In genomic region chr10:71636588-71636987, GRCh38 we compare ENCODE assay signal across 16 cellular contexts.
DNase-seq lines count a peak whose midpoint lies in the region; ATAC-seq and TF ChIP-seq lines count a peak whose summit lies in the region.
"Had no signal": no experiment of that assay in that cellular context is flagged by ENCODE, and none has a peak within 500 bp of the region (broad histone marks: within the 10 kb centered on the region; RNA-seq: fewer than 3 reads in every experiment).

No MANE protein-coding gene starts in this region.

- H3K9ac ChIP-seq in BLaER1 treated with 17β-estradiol and CSF1 and Interleukin-3, amounts not matched to agents 10 nM and 100 nM: no peak overlapping the region

- WGBS in right lobe of liver (ENCODE audit: insufficient coverage, low coverage, low lambda C conversion rate, missing lambda C conversion rate): 72% methylated on average over 3 of the region's 5 CpGs
- 96% methylated on average over 5 of the region's 5 CpGs for WGBS in esophagus muscularis mucosa

- H3K4me2 ChIP-seq in BLaER1 treated with 17β-estradiol and CSF1 and Interleukin-3, amounts not matched to agents 10 nM and 100 nM: peak overlapping the region in 10 of 11 experiments; percentile 30 to 92 (median 70); a peak in 15 of 22 replicates

- H3K9me3 ChIP-seq in BLaER1 treated with 17β-estradiol and CSF1 and Interleukin-3, amounts not matched to agents 10 nM and 100 nM (replicated peaks in 1 of 11): no peaks in the 10 kb centered on the region
- no peaks in the 10 kb centered on the region for H3K9me3 ChIP-seq in HEK293 (ENCODE audit: control insufficient read depth, insufficient read depth, low read depth, low read length)
- H3K9me3 ChIP-seq in right lobe of liver: no peaks in the 10 kb centered on the region
- no peaks in the 10 kb centered on the region for H3K9me3 ChIP-seq in neutrophil
- no peaks in the 10 kb centered on the region for H3K9me3 ChIP-seq in esophagus muscularis mucosa
- H3K9me3 ChIP-seq: HAP-1 had no signal

- TF ChIP-seq EP300 in esophagus muscularis mucosa (IDR thresholded peaks at IDR 0.05): no peak

- peaks cover 60 to 77% (median 73%) of the 10 kb centered on the region in 10 experiments for H3K4me1 ChIP-seq in BLaER1 treated with 17β-estradiol and CSF1 and Interleukin-3, amounts not matched to agents 10 nM and 100 nM
- H3K4me1 ChIP-seq in HEK293 (ENCODE audit: control insufficient read depth, insufficient read depth, low read length): no peaks in the 10 kb centered on the region; the same call in 1 of the 2 replicates
- peaks cover 0 to 55% (median 25%) of the 10 kb centered on the region in 4 donors for H3K4me1 ChIP-seq in right lobe of liver
- peaks cover 47 to 61% of the 10 kb centered on the region in 2 experiments for H3K4me1 ChIP-seq in neutrophil (ENCODE audit: control insufficient read depth in 1 of 2, insufficient read depth in 1 of 2, low read depth in 1 of 2, low read length in 1 of 2)
- H3K4me1 ChIP-seq in esophagus muscularis mucosa: peaks cover 6 to 39% (median 33%) of the 10 kb centered on the region in 4 donors

- DNase-seq in right lobe of liver (no peak), esophagus muscularis mucosa (ENCODE audit: extremely low spot score) (no peak)
- DNase-seq in activated CD4-positive, CD25-positive, alpha-beta regulatory T cell treated with anti-CD3 and anti-CD28 coated beads, Interleukin-2, amount 50 U/mL, for 72 hours: no peak
- DNase-seq: 8988T; C1 segment of cervical spinal cord; Calu3; CD4-positive, alpha-beta T cell; DMS79 treated with DMSO at 0.1 percent for 48 hours; GF-D8; KG1 had no signal

- POLR2A ChIA-PET in HEK293 (lab: Yijun Ruan, JAX): no interaction called here

- TF ChIP-seq POLR2A in right lobe of liver (IDR thresholded peaks at IDR 0.05): no peak
- no peak for TF ChIP-seq POLR2A in esophagus muscularis mucosa (IDR thresholded peaks at IDR 0.05; ENCODE audit: low read depth)

- ATAC-seq in right lobe of liver: no peak
- ATAC-seq in HG03378 (IDR thresholded peaks at IDR 0.05; ENCODE audit: unreplicated experiment): no peak
- ATAC-seq in GM21423 (IDR thresholded peaks at IDR 0.05; ENCODE audit: unreplicated experiment): no peak

- no peaks in the 10 kb centered on the region for H3K36me3 ChIP-seq in BLaER1 treated with 17β-estradiol and CSF1 and Interleukin-3, amounts not matched to agents 10 nM and 100 nM
- H3K36me3 ChIP-seq in HEK293 (ENCODE audit: control insufficient read depth in 2 of 2, insufficient read depth in 1 of 2, low read length in 2 of 2) (no peaks in the 10 kb centered on the region), right lobe of liver (no peaks in the 10 kb centered on the region), neutrophil (no peaks in the 10 kb centered on the region), esophagus muscularis mucosa (no peaks in the 10 kb centered on the region)
- H3K36me3 ChIP-seq: HAP-1 had no signal

- CTCF ChIA-PET in HEK293 (lab: Yijun Ruan, JAX): interaction anchor here (0.6 to 4.0 kb wide), 2 partner anchors 27 to 28 kb away, joined by 3 to 17 read pairs; no protein-coding TSS in a partner anchor

- H4K20me1 ChIP-seq in BLaER1 treated with 17β-estradiol and CSF1 and Interleukin-3, amounts not matched to agents 10 nM and 100 nM: no peaks in the 10 kb centered on the region

- no peak overlapping the region; a peak in 1 of 22 replicates for H3K27ac ChIP-seq in BLaER1 treated with 17β-estradiol and CSF1 and Interleukin-3, amounts not matched to agents 10 nM and 100 nM
- H3K27ac ChIP-seq in HEK293 (ENCODE audit: extremely low read depth, low read depth, low read length): no peak overlapping the region
- H3K27ac ChIP-seq in right lobe of liver: peak overlapping the region; percentile 4 to 90 (median 83)
- peak overlapping the region; percentile 99 for H3K27ac ChIP-seq in neutrophil
- H3K27ac ChIP-seq in esophagus muscularis mucosa (replicated peaks in 1 of 4): no peak overlapping the region

- H3K4me3 ChIP-seq in BLaER1 treated with 17β-estradiol and CSF1 and Interleukin-3, amounts not matched to agents 10 nM and 100 nM: no peak overlapping the region
- H3K4me3 ChIP-seq in HEK293 (ENCODE audit: low read depth, low read length) (no peak overlapping the region), right lobe of liver (no peak overlapping the region), neutrophil (ENCODE audit: low read depth in 1 of 2, low read length in 1 of 2) (peak overlapping the region in 1 of 2 experiments; percentile 63), esophagus muscularis mucosa (no peak overlapping the region)
- H3K4me3 ChIP-seq: HAP-1 had no signal

- no peak for TF ChIP-seq CTCF in HEK293 (tag by site-specific recombination; IDR thresholded peaks at IDR 0.05)
- no peak for TF ChIP-seq CTCF in right lobe of liver (IDR thresholded peaks at IDR 0.05)
- TF ChIP-seq CTCF in neutrophil (IDR thresholded peaks at IDR 0.05): no peak
- no peak for TF ChIP-seq CTCF in esophagus muscularis mucosa (IDR thresholded peaks at IDR 0.05)

- intact Hi-C loops in right lobe of liver (cut with DNase I): no loop called here
- intact Hi-C loops in esophagus muscularis mucosa (cut with DNase I): no loop called here

- peaks cover 0 to 9% (median 0%) of the 10 kb centered on the region in 11 experiments; a peak in 2 of 22 replicates for H3K27me3 ChIP-seq in BLaER1 treated with 17β-estradiol and CSF1 and Interleukin-3, amounts not matched to agents 10 nM and 100 nM
- no peaks in the 10 kb centered on the region for H3K27me3 ChIP-seq in right lobe of liver
- H3K27me3 ChIP-seq in neutrophil: no peaks in the 10 kb centered on the region
- H3K27me3 ChIP-seq in esophagus muscularis mucosa: no peaks in the 10 kb centered on the region

TF ChIP-seq in HEK293, 187 proteins besides CTCF, POLR2A, EP300 and RAD21:
- TF ChIP-seq PRDM10 (tag by site-specific recombination; IDR thresholded peaks at IDR 0.05) (0 out of 2 replicates have a peak, but pooled peaks have one; percentile 30), PRDM1 (tag by site-specific recombination; IDR thresholded peaks at IDR 0.05) (no peak)
TF ChIP-seq in HEK293: peak in this region for 1.

Comparison
In these comparisons a context has a peak if more than half of its experiments do, and no peak if none do; other contexts are left out.
1. H3K27ac ChIP-seq: peak in right lobe of liver (3 of 3) and neutrophil (single experiment); none in BLaER1 treated with 17β-estradiol and CSF1 and Interleukin-3, amounts not matched to agents 10 nM and 100 nM (0 of 11), HEK293 (single experiment) and esophagus muscularis mucosa (0 of 4).